24 cellular contexts compared by ENCODE assay signal in the genomic region with DNA sequence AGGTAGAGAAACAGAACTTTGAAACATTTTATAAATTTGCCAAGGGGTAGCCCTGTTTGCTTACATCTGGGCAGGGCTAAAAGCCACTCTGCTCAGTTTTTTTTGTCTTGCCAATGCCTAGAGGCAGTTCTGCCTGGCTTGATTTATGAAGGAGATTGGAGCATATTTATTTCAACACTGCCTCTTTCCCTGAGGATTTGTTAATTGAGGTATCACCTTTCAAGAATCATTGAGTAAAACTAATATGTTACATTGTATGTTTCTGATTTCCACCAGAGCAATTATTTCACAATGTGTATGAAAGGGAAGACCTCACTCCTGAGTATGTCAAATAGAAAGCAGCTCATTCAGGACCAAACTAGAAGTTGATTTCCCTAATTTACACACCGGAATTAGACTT.
A peak's percentile ranks its signal among the peaks of the same experiment; 100 is the strongest.
DNase-seq lines count a peak whose midpoint lies in the region; ATAC-seq and TF ChIP-seq lines count a peak whose summit lies in the region.
"Had no signal": no experiment of that assay in that cellular context is flagged by ENCODE, and none has a peak within 500 bp of the region (broad histone marks: within the 10 kb centered on the region; RNA-seq: fewer than 3 reads in every experiment).

No MANE protein-coding gene starts in this region.

- dilution Hi-C loops in mammary epithelial cell (cut with HindIII; ENCODE audit: low sequenced_read_pairs): no loop called here

- no peak overlapping the region for H2AFZ ChIP-seq in mammary epithelial cell (ENCODE audit: low read depth, low read length)
- H2AFZ ChIP-seq: neural progenitor cell had no signal

- no peaks in the 10 kb centered on the region for H3K9me3 Mint-ChIP-seq in MCF 10A (ENCODE audit: unreplicated experiment)
- H3K9me3 Mint-ChIP-seq: activated T-cell treated with anti-CD3 and anti-CD28 coated beads, Interleukin-2, amount 50 U/mL, for 4 hours had no signal

- H3K79me2 ChIP-seq in mammary epithelial cell (ENCODE audit: insufficient read depth, low read length): no peaks in the 10 kb centered on the region

- no peak for ATAC-seq in GM18907 (IDR thresholded peaks at IDR 0.05; ENCODE audit: unreplicated experiment)
- ATAC-seq: activated T-cell treated with anti-CD3 and anti-CD28 coated beads, Interleukin-2, amount 50 U/mL, for 4 hours had no signal

- TF ChIP-seq EP300 in sigmoid colon (IDR thresholded peaks at IDR 0.05): no peak

- no peaks in the 10 kb centered on the region for H3K36me3 Mint-ChIP-seq in MCF 10A (ENCODE audit: insufficient read depth, unreplicated experiment)
- H3K36me3 Mint-ChIP-seq: CD4-positive, CD25-positive, alpha-beta regulatory T cell had no signal

- no peak overlapping the region for H3K4me2 ChIP-seq in mammary epithelial cell (ENCODE audit: insufficient read depth, low read depth, low read length)
- H3K4me2 ChIP-seq: neural progenitor cell had no signal

- no peak for TF ChIP-seq POLR2A in sigmoid colon (IDR thresholded peaks at IDR 0.05)

- no peaks in the 10 kb centered on the region for H4K20me1 ChIP-seq in mammary epithelial cell (ENCODE audit: insufficient read depth, low read length)

- H3K27ac ChIP-seq in mammary epithelial cell (ENCODE audit: insufficient read depth, low read depth, low read length) (no peak overlapping the region), sigmoid colon (no peak overlapping the region)
- H3K27ac ChIP-seq: esophagus squamous epithelium, neural progenitor cell, skin epidermis, uterus had no signal

- H3K4me3 ChIP-seq in mammary epithelial cell (replicated peaks in 1 of 3; ENCODE audit: insufficient read depth in 1 of 3, low read depth in 2 of 3, low read length in 3 of 3): no peak overlapping the region
- H3K4me3 ChIP-seq in sigmoid colon: no peak overlapping the region
- H3K4me3 ChIP-seq: esophagus squamous epithelium, neural progenitor cell, skin epidermis, uterus had no signal

- 81% methylated on average over 1 of the region's 1 CpG for WGBS in mammary epithelial cell (ENCODE audit: low coverage, missing lambda C conversion rate)
- 44 to 85% methylated on average over 1 of the region's 1 CpG for WGBS in sigmoid colon, 2 donors

- DNase-seq in MCF 10A (ENCODE audit: unreplicated experiment): peak; percentile 58
- no peak for DNase-seq in mammary epithelial cell
- peak; percentile 33 for DNase-seq in NCI-H2107 (lab: John Stamatoyannopoulos, UW)
- peak; percentile 6 for DNase-seq in SW480 (ENCODE audit: low spot score)
- DNase-seq in activated naive CD4-positive, alpha-beta T cell treated with Interleukin-2 at 50 U/mL for 16 hours: no peak
- DNase-seq in sigmoid colon: no peak
- no peak for DNase-seq in Ammon's horn (ENCODE audit: low spot score)
- DNase-seq: ACHN; activated naive CD4-positive, alpha-beta T cell treated with anti-CD3 and anti-CD28 coated beads, Interleukin-2, amount 50 U/mL, for 16 hours; activated T-cell treated with anti-CD3 and anti-CD28 coated beads, Interleukin-2, amount 50 U/mL, for 4 hours; CD4-positive, CD25-positive, alpha-beta regulatory T cell; DND-41; effector CD8-positive, alpha-beta T cell; esophagus squamous epithelium; KG1; midbrain; NCI-H1694; NCI-H82; T1000; uterus had no signal

- TF ChIP-seq CTCF in MCF 10A (IDR thresholded peaks at IDR 0.05; ENCODE audit: unreplicated experiment) (no peak), mammary epithelial cell (conservative IDR thresholded peaks at IDR 0.05 in 1 of 2, IDR thresholded peaks at IDR 0.05 in 1 of 2; ENCODE audit: extremely low read depth in 1 of 2, insufficient read depth in 1 of 2, low read depth in 1 of 2, low read length in 2 of 2) (no peak), sigmoid colon (IDR thresholded peaks at IDR 0.05) (no peak)

- BruUV-seq in MCF 10A (replicated peaks; lab: Mats Ljungman, UMichigan) (no TSS peak), mammary epithelial cell (replicated peaks; lab: Mats Ljungman, UMichigan) (no TSS peak)

- no peaks in the 10 kb centered on the region for H3K27me3 Mint-ChIP-seq in MCF 10A (ENCODE audit: insufficient read depth, unreplicated experiment)
- H3K27me3 Mint-ChIP-seq: progenitor cell of endocrine pancreas had no signal

- POLR2A ChIA-PET in MCF 10A (lab: Yijun Ruan, JAX): no interaction called here

- H3K9me3 ChIP-seq in mammary epithelial cell (replicated peaks; ENCODE audit: insufficient read depth, low read length) (no peaks in the 10 kb centered on the region), sigmoid colon (no peaks in the 10 kb centered on the region)
- H3K9me3 ChIP-seq: esophagus squamous epithelium, uterus had no signal

- no peaks in the 10 kb centered on the region for H3K4me1 ChIP-seq in mammary epithelial cell (ENCODE audit: insufficient read depth, low read length)
- H3K4me1 ChIP-seq in sigmoid colon: no peaks in the 10 kb centered on the region
- H3K4me1 ChIP-seq: esophagus squamous epithelium, neural progenitor cell, uterus had no signal

- H3K9ac ChIP-seq in mammary epithelial cell (ENCODE audit: insufficient read depth, low read length): no peak overlapping the region
- H3K9ac ChIP-seq: neural progenitor cell had no signal

- no peaks in the 10 kb centered on the region for H3K4me1 Mint-ChIP-seq in MCF 10A (ENCODE audit: insufficient read depth, unreplicated experiment)
- H3K4me1 Mint-ChIP-seq: CD4-positive, CD25-positive, alpha-beta regulatory T cell had no signal

- CTCF ChIA-PET in MCF 10A (lab: Yijun Ruan, JAX): interaction anchor here (0.7 to 1.2 kb wide), 2 partner anchors 39 to 40 kb away, joined by 3 to 5 read pairs; no protein-coding TSS in a partner anchor
- CTCF ChIA-PET in mammary epithelial cell (lab: Charles Lee; ENCODE audit: low non-redundant PET): no interaction called here

- intact Hi-C loops in MCF 10A (cut with micrococcal nuclease) (no loop called here), mammary epithelial cell (cut with micrococcal nuclease) (no loop called here), sigmoid colon (cut with DNase I) (no loop called here)

- H3K36me3 ChIP-seq in mammary epithelial cell (ENCODE audit: insufficient read depth, low read length) (no peaks in the 10 kb centered on the region), sigmoid colon (no peaks in the 10 kb centered on the region)
- H3K36me3 ChIP-seq: esophagus squamous epithelium, neural progenitor cell, uterus had no signal

- H3K27ac Mint-ChIP-seq in MCF 10A (ENCODE audit: low read depth, unreplicated experiment): no peak overlapping the region
- H3K27ac Mint-ChIP-seq: CD4-positive, CD25-positive, alpha-beta regulatory T cell; neural progenitor cell; progenitor cell of endocrine pancreas had no signal

- in situ Hi-C loops in mammary epithelial cell (cut with MboI; ENCODE audit: low sequenced_read_pairs in 2 of 2): no loop called here

- H3K27me3 ChIP-seq in mammary epithelial cell (ENCODE audit: insufficient read depth, low read length) (peaks cover 8% of the 10 kb centered on the region), sigmoid colon (no peaks in the 10 kb centered on the region)
- H3K27me3 ChIP-seq: neural progenitor cell, uterus had no signal

- H3K4me3 Mint-ChIP-seq in MCF 10A (ENCODE audit: unreplicated experiment): no peak overlapping the region
- H3K4me3 Mint-ChIP-seq: activated T-cell treated with anti-CD3 and anti-CD28 coated beads, Interleukin-2, amount 50 U/mL, for 4 hours; CD4-positive, CD25-positive, alpha-beta regulatory T cell; neural progenitor cell had no signal

Comparison
In these comparisons a context has a peak if more than half of its experiments do, and no peak if none do; other contexts are left out.
1. DNase-seq: peak in MCF 10A (single experiment), NCI-H2107 (single experiment) and SW480 (single experiment); none in mammary epithelial cell (single experiment), activated naive CD4-positive, alpha-beta T cell treated with Interleukin-2 at 50 U/mL for 16 hours (single experiment), sigmoid colon (single experiment) and Ammon's horn (single experiment).